2 cellular contexts compared by ENCODE assay signal in genomic region chr12:124617615-124618014, GRCh38.
TF ChIP-seq lines count a peak whose summit lies in the region.

No MANE protein-coding gene starts in this region.

TF ChIP-seq in K562, 482 proteins besides CTCF, POLR2A, EP300 and RAD21 (continued from another document and continues in another):
- TF ChIP-seq MTF1 (CRISPR knock-in tag; IDR thresholded peaks at IDR 0.05; ENCODE audit: borderline replicate concordance) = no peak
- no peak for TF ChIP-seq ZNF609 (CRISPR knock-in tag; IDR thresholded peaks at IDR 0.05; ENCODE audit: borderline replicate concordance)
- peak; percentile 74 for TF ChIP-seq PKNOX1 (IDR thresholded peaks at IDR 0.05)
- TF ChIP-seq EZH2 (IDR thresholded peaks at IDR 0.05; ENCODE audit: borderline replicate concordance, low read depth, low read length) = no peak
- TF ChIP-seq JUN (IDR thresholded peaks at IDR 0.05; ENCODE audit: borderline replicate concordance, low read depth, low read length) = no peak
- TF ChIP-seq JUN (CRISPR knock-in tag; IDR thresholded peaks at IDR 0.05; ENCODE audit: borderline replicate concordance) = no peak
- TF ChIP-seq NRF1 (conservative IDR thresholded peaks at IDR 0.05 in 1 of 2, IDR thresholded peaks at IDR 0.05 in 1 of 2) = peak; percentile 28 to 49; a peak in 3 of 4 replicates
- no peak for TF ChIP-seq CUX1 (CRISPR knock-in tag; IDR thresholded peaks at IDR 0.05)
- TF ChIP-seq RBM22 (IDR thresholded peaks at IDR 0.05; ENCODE audit: low read depth, low read length, poor library complexity, severe bottlenecking) = no peak
- TF ChIP-seq ZBTB33 (CRISPR knock-in tag; IDR thresholded peaks at IDR 0.05) = no peak
- TF ChIP-seq ATF1 (CRISPR knock-in tag; IDR thresholded peaks at IDR 0.05) = no peak
- TF ChIP-seq ATF1 (tag; IDR thresholded peaks at IDR 0.05) = peak; percentile 67

TF ChIP-seq in neural cell, 6 proteins besides CTCF, POLR2A, EP300 and RAD21:
- TF ChIP-seq REST (IDR thresholded peaks at IDR 0.05; ENCODE audit: borderline replicate concordance) (no peak), TAF1 (IDR thresholded peaks at IDR 0.05; ENCODE audit: low read depth) (no peak), SMC3 (conservative IDR thresholded peaks at IDR 0.05; ENCODE audit: poor library complexity) (no peak), MXI1 (conservative IDR thresholded peaks at IDR 0.05; ENCODE audit: poor library complexity, severe bottlenecking) (no peak), EZH2 (IDR thresholded peaks at IDR 0.05; ENCODE audit: borderline replicate concordance, insufficient read depth, low read length, poor library complexity, severe bottlenecking) (no peak), POLR2AphosphoS5 (IDR thresholded peaks at IDR 0.05) (no peak)
